10 cellular contexts compared by ENCODE assay signal in the genomic region with DNA sequence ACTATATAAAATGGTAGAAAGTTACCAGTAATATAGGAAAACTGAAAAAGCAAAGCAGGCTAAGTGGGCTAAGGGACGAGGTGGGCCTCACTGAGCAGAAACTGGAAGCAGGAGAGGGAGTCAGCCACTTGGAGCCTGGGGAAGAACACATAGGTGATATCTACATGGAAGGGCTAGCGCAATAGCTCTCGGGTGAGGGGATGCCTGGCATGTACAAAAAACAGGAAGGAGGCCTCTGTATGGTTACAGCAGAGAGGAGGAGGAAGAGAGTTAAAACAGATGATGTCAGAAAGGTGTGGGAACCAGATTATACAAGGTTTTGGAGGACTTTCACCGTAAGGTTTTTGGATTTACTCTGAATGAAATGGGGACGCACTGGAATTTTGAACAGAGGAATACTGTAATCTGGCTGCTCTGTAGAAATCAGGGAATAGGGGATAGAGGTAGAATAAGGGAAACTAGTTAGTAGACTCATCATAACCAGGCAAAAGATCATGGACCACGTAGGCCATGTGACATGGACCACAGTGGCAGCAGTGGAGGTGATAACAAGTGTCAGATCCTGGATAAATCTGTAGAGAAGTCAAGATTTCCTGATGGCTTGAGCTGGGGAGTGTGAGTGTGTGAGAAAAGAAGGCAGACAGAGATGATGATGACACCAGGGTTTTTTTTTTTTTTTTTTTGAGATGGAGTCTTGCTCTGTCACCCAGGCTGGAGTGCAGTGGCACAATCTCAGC. TPM values are rescaled to one million over a fixed set of nuclear protein-coding genes. Genes with fewer than 3 reads are reported as not detected.
A peak's percentile ranks its signal among the peaks of the same experiment; 100 is the strongest.
DNase-seq lines count a peak whose midpoint lies in the region; ATAC-seq and TF ChIP-seq lines count a peak whose summit lies in the region.
"Had no signal": no experiment of that assay in that cellular context is flagged by ENCODE, and none has a peak within 500 bp of the region (broad histone marks: within the 10 kb centered on the region; RNA-seq: fewer than 3 reads in every experiment).

No MANE protein-coding gene starts in this region.

- peak; percentile 46 for DNase-seq in activated CD4-positive, alpha-beta T cell treated with anti-CD3 and anti-CD28 coated beads, Interleukin-2, amount 10 ng/mL, durations not matched to agents 7 days and 5 days
- no peak for DNase-seq in activated CD4-positive, alpha-beta T cell treated with anti-CD3 and anti-CD28 coated beads for 1 hour
- DNase-seq in endothelial cell (ENCODE audit: low spot score) (no peak), testis (peak; percentile 4), NCI-H2029 (lab: John Stamatoyannopoulos, UW) (no peak), body of pancreas (no peak)
- DNase-seq: amygdala, NCI-H524 had no signal

- TF ChIP-seq CTCF in SU-DHL-6 (IDR thresholded peaks at IDR 0.05; ENCODE audit: insufficient read depth, low read length, poor library complexity, severe bottlenecking): no peak
- TF ChIP-seq CTCF in endothelial cell (IDR thresholded peaks at IDR 0.05; ENCODE audit: unreplicated experiment): no peak
- TF ChIP-seq CTCF in testis (IDR thresholded peaks at IDR 0.05): no peak
- no peak for TF ChIP-seq CTCF in body of pancreas (IDR thresholded peaks at IDR 0.05)

- H2AFZ ChIP-seq in SU-DHL-6 (ENCODE audit: low read depth, low read length, severe bottlenecking): no peak overlapping the region

- peak overlapping the region; percentile 90 for H3K27ac Mint-ChIP-seq in activated CD4-positive, alpha-beta T cell treated with anti-CD3 and anti-CD28 coated beads, Interleukin-2, amount 10 ng/mL, durations not matched to agents 7 days and 5 days
- peak overlapping the region; percentile 43 for H3K27ac Mint-ChIP-seq in endothelial cell (ENCODE audit: unreplicated experiment)

- CTCF ChIA-PET in activated CD4-positive, alpha-beta T cell treated with anti-CD3 and anti-CD28 coated beads, Interleukin-2, amount 10 ng/mL, durations not matched to agents 7 days and 5 days (lab: Charles Lee): interaction anchor here (0.6 kb wide), 1 partner anchor 50 kb away, joined by 3 read pairs; no protein-coding TSS in a partner anchor

- peaks cover 52% of the 10 kb centered on the region for H3K36me3 Mint-ChIP-seq in activated CD4-positive, alpha-beta T cell treated with anti-CD3 and anti-CD28 coated beads, Interleukin-2, amount 10 ng/mL, durations not matched to agents 7 days and 5 days (ENCODE audit: low read depth)
- peaks cover 30% of the 10 kb centered on the region for H3K36me3 Mint-ChIP-seq in endothelial cell (ENCODE audit: low read depth, unreplicated experiment)

- H3K4me1 Mint-ChIP-seq in activated CD4-positive, alpha-beta T cell treated with anti-CD3 and anti-CD28 coated beads, Interleukin-2, amount 10 ng/mL, durations not matched to agents 7 days and 5 days: peaks cover 76% of the 10 kb centered on the region
- H3K4me1 Mint-ChIP-seq in endothelial cell (ENCODE audit: unreplicated experiment): peaks cover 7% of the 10 kb centered on the region

- H3K9me3 ChIP-seq in SU-DHL-6 (ENCODE audit: insufficient read depth, low read length) (no peaks in the 10 kb centered on the region), testis (no peaks in the 10 kb centered on the region), body of pancreas (no peaks in the 10 kb centered on the region)

- TF ChIP-seq POLR2A in testis (IDR thresholded peaks at IDR 0.05) (no peak), body of pancreas (IDR thresholded peaks at IDR 0.05) (no peak)

- 0 out of 2 replicates have a peak, but pooled peaks cover 3% of the 10 kb centered on the region for H4K20me1 ChIP-seq in SU-DHL-6 (ENCODE audit: low read depth, low read length)

- peak overlapping the region; percentile 60 for H3K4me2 ChIP-seq in SU-DHL-6 (ENCODE audit: low read depth, low read length, poor library complexity, severe bottlenecking)

- H3K4me3 ChIP-seq in SU-DHL-6 (ENCODE audit: insufficient read depth, low read length, poor library complexity, severe bottlenecking): no peak overlapping the region
- H3K4me3 ChIP-seq in testis: no peak overlapping the region
- no peak overlapping the region for H3K4me3 ChIP-seq in body of pancreas

- peak overlapping the region; percentile 29; the same call in 1 of the 2 replicates for H3K9ac ChIP-seq in SU-DHL-6 (ENCODE audit: low read length)

- no peaks in the 10 kb centered on the region for H3K9me3 Mint-ChIP-seq in activated CD4-positive, alpha-beta T cell treated with anti-CD3 and anti-CD28 coated beads, Interleukin-2, amount 10 ng/mL, durations not matched to agents 7 days and 5 days
- no peaks in the 10 kb centered on the region for H3K9me3 Mint-ChIP-seq in endothelial cell (ENCODE audit: unreplicated experiment)

- H3K79me2 ChIP-seq in SU-DHL-6 (ENCODE audit: insufficient read depth, low read length): peaks cover 92% of the 10 kb centered on the region

- POLR2A ChIA-PET in activated CD4-positive, alpha-beta T cell treated with anti-CD3 and anti-CD28 coated beads, Interleukin-2, amount 10 ng/mL, durations not matched to agents 7 days and 5 days (lab: Charles Lee): interaction anchor here (0.6 to 0.7 kb wide), 2 partner anchors 24 to 79 kb away, joined by 3 to 9 read pairs; no protein-coding TSS in a partner anchor

- H3K4me3 Mint-ChIP-seq in activated CD4-positive, alpha-beta T cell treated with anti-CD3 and anti-CD28 coated beads, Interleukin-2, amount 10 ng/mL, durations not matched to agents 7 days and 5 days: peak overlapping the region; percentile 41
- peak overlapping the region; percentile 35 for H3K4me3 Mint-ChIP-seq in endothelial cell (ENCODE audit: unreplicated experiment)

- 70 to 74% methylated on average over 6 of the region's 6 CpGs for WGBS in testis, 2 donors
- 54 to 68% methylated on average over 6 of the region's 6 CpGs for WGBS in body of pancreas, 2 donors

- no peaks in the 10 kb centered on the region for H3K27me3 ChIP-seq in SU-DHL-6 (ENCODE audit: low read length)
- no peaks in the 10 kb centered on the region for H3K27me3 ChIP-seq in testis
- H3K27me3 ChIP-seq in body of pancreas: no peaks in the 10 kb centered on the region

- H3K4me1 ChIP-seq in testis (peaks cover 12% of the 10 kb centered on the region), body of pancreas (peaks cover 7% of the 10 kb centered on the region)

- peaks cover 7% of the 10 kb centered on the region; the same call in 1 of the 2 replicates for H3K36me3 ChIP-seq in SU-DHL-6 (ENCODE audit: low read length)
- H3K36me3 ChIP-seq in testis (ENCODE audit: low read depth, missing control alignments): no peaks in the 10 kb centered on the region
- H3K36me3 ChIP-seq in body of pancreas (replicated peaks in 1 of 2; ENCODE audit: insufficient read depth in 1 of 2, low read depth in 2 of 2): no peaks in the 10 kb centered on the region

- intact Hi-C loops in testis (cut with DNase I; ENCODE audit: low total_unique reads) (no loop called here), body of pancreas (cut with DNase I) (no loop called here)

- H3K27me3 Mint-ChIP-seq in activated CD4-positive, alpha-beta T cell treated with anti-CD3 and anti-CD28 coated beads, Interleukin-2, amount 10 ng/mL, durations not matched to agents 7 days and 5 days: no peaks in the 10 kb centered on the region
- H3K27me3 Mint-ChIP-seq in endothelial cell (ENCODE audit: unreplicated experiment): no peaks in the 10 kb centered on the region

- ATAC-seq in GM21576 (IDR thresholded peaks at IDR 0.05; ENCODE audit: unreplicated experiment): no peak
- no peak for ATAC-seq in body of pancreas

- H3K9me2 ChIP-seq in SU-DHL-6 (replicated peaks; ENCODE audit: insufficient read depth, low read length): no peaks in the 10 kb centered on the region

- peak overlapping the region; percentile 87 for H3K27ac ChIP-seq in SU-DHL-6 (ENCODE audit: low read depth, low read length)
- no peak overlapping the region for H3K27ac ChIP-seq in testis
- H3K27ac ChIP-seq in body of pancreas: no peak overlapping the region

- peaks cover 46% of the 10 kb centered on the region for H3F3A ChIP-seq in SU-DHL-6 (ENCODE audit: insufficient read depth)

RNA-seq across cellular contexts. Expression of a gene that starts 52.6 kb away (rescaled TPM):
- total RNA-seq in activated CD4-positive, alpha-beta T cell treated with anti-CD3 and anti-CD28 coated beads, Interleukin-2, amount 10 ng/mL, durations not matched to agents 7 days and 5 days: 100 to 1,000 TPM; 206 to 247 TPM
- 119 TPM for total RNA-seq in endothelial cell (ENCODE audit: unreplicated experiment)
- 10 to 100 TPM; 76.6 to 89.2 TPM for total RNA-seq in testis
- polyA plus RNA-seq in testis (ENCODE audit: insufficient read depth, low read depth, low replicate concordance): 37.9 TPM
- 10 to 100 TPM; 17.1 to 17.9 TPM for total RNA-seq in body of pancreas

Comparison
In these comparisons a context has a peak if more than half of its experiments do, and no peak if none do; other contexts are left out.
1. DNase-seq: peak in activated CD4-positive, alpha-beta T cell treated with anti-CD3 and anti-CD28 coated beads, Interleukin-2, amount 10 ng/mL, durations not matched to agents 7 days and 5 days (single experiment) and testis (single experiment); none in activated CD4-positive, alpha-beta T cell treated with anti-CD3 and anti-CD28 coated beads for 1 hour (single experiment), endothelial cell (single experiment), NCI-H2029 (single experiment) and body of pancreas (0 of 4).